In the genomic region with DNA sequence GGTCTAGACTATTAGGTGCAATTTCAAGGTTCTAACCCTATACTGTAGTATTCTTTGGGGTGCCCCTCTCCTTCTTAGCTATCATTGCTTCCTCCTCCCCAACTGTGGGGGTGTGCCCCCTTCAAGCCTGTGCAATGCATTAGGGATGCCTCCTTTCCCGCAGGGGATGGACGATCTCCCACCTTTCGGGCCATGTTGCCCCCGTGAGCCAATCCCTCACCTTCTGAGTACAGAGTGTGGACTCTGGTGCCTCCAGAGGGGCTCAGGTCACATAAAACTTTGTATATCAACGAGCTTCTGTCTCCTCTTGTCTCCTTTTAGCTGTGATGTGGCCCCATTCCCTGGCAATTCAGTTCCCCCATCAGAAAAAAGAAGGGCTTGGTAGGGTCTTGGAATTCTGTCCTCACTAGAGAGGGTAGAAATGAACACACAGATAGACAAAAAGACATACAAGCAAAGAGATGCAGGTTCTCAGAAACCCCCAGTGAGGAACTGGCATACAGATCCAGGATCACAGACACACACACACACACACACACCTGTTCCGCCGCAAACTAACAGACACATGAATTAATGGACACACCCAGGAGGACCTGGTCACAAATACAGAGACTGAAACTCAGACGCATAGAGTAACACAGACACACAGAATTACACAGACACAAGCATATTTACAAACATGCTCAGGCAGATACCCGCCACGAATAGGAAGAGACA, we compare ENCODE assay signal across 1 cellular context.
TF ChIP-seq lines count a peak whose summit lies in the region.

No MANE protein-coding gene starts in this region.

TF ChIP-seq in endothelial cell of umbilical vein, 7 proteins besides CTCF, POLR2A, EP300 and RAD21:
- TF ChIP-seq GATA2 (IDR thresholded peaks at IDR 0.05; ENCODE audit: insufficient read depth, insufficient read length, low read depth, low read length): no peak
- TF ChIP-seq JUN (IDR thresholded peaks at IDR 0.05; ENCODE audit: borderline replicate concordance, insufficient read depth, insufficient read length, low read depth): no peak
- TF ChIP-seq MYC (IDR thresholded peaks at IDR 0.05; ENCODE audit: low read depth, low read length): no peak
- no peak for TF ChIP-seq POLR2AphosphoS5 (IDR thresholded peaks at IDR 0.05; ENCODE audit: insufficient read depth, low read depth, low read length)
- TF ChIP-seq, protein P1, sequence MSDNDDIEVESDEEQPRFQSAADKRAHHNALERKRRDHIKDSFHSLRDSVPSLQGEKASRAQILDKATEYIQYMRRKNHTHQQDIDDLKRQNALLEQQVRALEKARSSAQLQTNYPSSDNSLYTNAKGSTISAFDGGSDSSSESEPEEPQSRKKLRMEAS (IDR thresholded peaks at IDR 0.05; ENCODE audit: insufficient read depth, insufficient read length): no peak
- TF ChIP-seq EZH2 (IDR thresholded peaks at IDR 0.05; ENCODE audit: borderline replicate concordance, low read depth, low read length, severe bottlenecking): no peak
- TF ChIP-seq FOS (IDR thresholded peaks at IDR 0.05; ENCODE audit: borderline replicate concordance, insufficient read depth, low read length): no peak
